8 cellular contexts compared by ENCODE assay signal in genomic region chr2:216017365-216017764, GRCh38. TPM values are rescaled to one million over a fixed set of nuclear protein-coding genes. Genes with fewer than 3 reads are reported as not detected.
A peak's percentile ranks its signal among the peaks of the same experiment; 100 is the strongest.
DNase-seq lines count a peak whose midpoint lies in the region; ATAC-seq and TF ChIP-seq lines count a peak whose summit lies in the region.

No MANE protein-coding gene starts in this region.

- no peaks in the 10 kb centered on the region for H4K20me1 ChIP-seq in KMS-11 (ENCODE audit: insufficient read depth)

- H3K27me3 Mint-ChIP-seq in activated naive CD8-positive, alpha-beta T cell treated with anti-CD3 and anti-CD28 coated beads for 36 hours = no peaks in the 10 kb centered on the region
- H3K27me3 Mint-ChIP-seq in endothelial cell (ENCODE audit: unreplicated experiment) = peaks cover 2% of the 10 kb centered on the region

- H3K27ac ChIP-seq in KMS-11 = peak overlapping the region; percentile 96

- H2AFZ ChIP-seq in KMS-11 (ENCODE audit: low read depth) = peak overlapping the region; percentile 48

- peak overlapping the region; percentile 63 for H3K9ac ChIP-seq in KMS-11

- peak; percentile 43 for DNase-seq in 8988T
- peak; percentile 42 for DNase-seq in activated naive CD8-positive, alpha-beta T cell treated with anti-CD3 and anti-CD28 coated beads for 36 hours
- no peak for DNase-seq in medulla oblongata (ENCODE audit: extremely low spot score)
- DNase-seq in endothelial cell (ENCODE audit: low spot score) = no peak
- no peak for DNase-seq in effector CD8-positive, alpha-beta T cell (lab: John Stamatoyannopoulos, UW)

- ATAC-seq in GM18870 (IDR thresholded peaks at IDR 0.05; ENCODE audit: unreplicated experiment) (peak; percentile 32), HG02970 (IDR thresholded peaks at IDR 0.05; ENCODE audit: low FRiP score, unreplicated experiment) (no peak)

- H3K4me3 ChIP-seq in KMS-11 (IDR thresholded peaks at IDR 0.05; ENCODE audit: insufficient read depth, low read depth, low read length) = peak overlapping the region; percentile 10

- H3K4me1 Mint-ChIP-seq in activated naive CD8-positive, alpha-beta T cell treated with anti-CD3 and anti-CD28 coated beads for 36 hours = peaks cover 41% of the 10 kb centered on the region
- peaks cover 19% of the 10 kb centered on the region for H3K4me1 Mint-ChIP-seq in endothelial cell (ENCODE audit: unreplicated experiment)

- TF ChIP-seq CTCF in KMS-11 (conservative IDR thresholded peaks at IDR 0.05; ENCODE audit: low read depth, low read length) (no peak), endothelial cell (IDR thresholded peaks at IDR 0.05; ENCODE audit: unreplicated experiment) (no peak)

- peaks cover 7% of the 10 kb centered on the region; the same call in 1 of the 2 replicates for H3K79me2 ChIP-seq in KMS-11 (ENCODE audit: insufficient read depth, low read depth)

- peak overlapping the region; percentile 66 for H3K27ac Mint-ChIP-seq in activated naive CD8-positive, alpha-beta T cell treated with anti-CD3 and anti-CD28 coated beads for 36 hours
- no peak overlapping the region for H3K27ac Mint-ChIP-seq in endothelial cell (ENCODE audit: unreplicated experiment)

- H3K4me2 ChIP-seq in KMS-11 = peak overlapping the region; percentile 98

- peaks cover 2% of the 10 kb centered on the region for H3K9me3 Mint-ChIP-seq in activated naive CD8-positive, alpha-beta T cell treated with anti-CD3 and anti-CD28 coated beads for 36 hours
- no peaks in the 10 kb centered on the region for H3K9me3 Mint-ChIP-seq in endothelial cell (ENCODE audit: unreplicated experiment)

- H3K27me3 ChIP-seq in KMS-11 (ENCODE audit: insufficient read depth, low read depth) = no peaks in the 10 kb centered on the region

- no peaks in the 10 kb centered on the region for H3K36me3 ChIP-seq in KMS-11 (ENCODE audit: insufficient read depth)

- peaks cover 10% of the 10 kb centered on the region for H3K36me3 Mint-ChIP-seq in activated naive CD8-positive, alpha-beta T cell treated with anti-CD3 and anti-CD28 coated beads for 36 hours
- peaks cover 6% of the 10 kb centered on the region for H3K36me3 Mint-ChIP-seq in endothelial cell (ENCODE audit: low read depth, unreplicated experiment)

- no peak overlapping the region for H3K4me3 Mint-ChIP-seq in activated naive CD8-positive, alpha-beta T cell treated with anti-CD3 and anti-CD28 coated beads for 36 hours
- no peak overlapping the region for H3K4me3 Mint-ChIP-seq in endothelial cell (ENCODE audit: unreplicated experiment)

- peaks cover 54% of the 10 kb centered on the region for H3K4me1 ChIP-seq in KMS-11 (ENCODE audit: low read depth, poor library complexity, severe bottlenecking)

RNA-seq across cellular contexts. Expression of gene MREG, which starts 4.0 kb away (rescaled TPM):
- 10 to 100 TPM; 10.8 to 12.1 TPM for total RNA-seq in activated naive CD8-positive, alpha-beta T cell treated with anti-CD3 and anti-CD28 coated beads for 36 hours
- 26.1 TPM for total RNA-seq in endothelial cell (ENCODE audit: unreplicated experiment)

Comparison
In these comparisons a context has a peak if more than half of its experiments do, and no peak if none do; other contexts are left out.
1. DNase-seq: peak in 8988T (single experiment) and activated naive CD8-positive, alpha-beta T cell treated with anti-CD3 and anti-CD28 coated beads for 36 hours (single experiment); none in medulla oblongata (single experiment), endothelial cell (single experiment) and effector CD8-positive, alpha-beta T cell (single experiment).